ENCODE assay signal across 23 cellular contexts in the genomic region with DNA sequence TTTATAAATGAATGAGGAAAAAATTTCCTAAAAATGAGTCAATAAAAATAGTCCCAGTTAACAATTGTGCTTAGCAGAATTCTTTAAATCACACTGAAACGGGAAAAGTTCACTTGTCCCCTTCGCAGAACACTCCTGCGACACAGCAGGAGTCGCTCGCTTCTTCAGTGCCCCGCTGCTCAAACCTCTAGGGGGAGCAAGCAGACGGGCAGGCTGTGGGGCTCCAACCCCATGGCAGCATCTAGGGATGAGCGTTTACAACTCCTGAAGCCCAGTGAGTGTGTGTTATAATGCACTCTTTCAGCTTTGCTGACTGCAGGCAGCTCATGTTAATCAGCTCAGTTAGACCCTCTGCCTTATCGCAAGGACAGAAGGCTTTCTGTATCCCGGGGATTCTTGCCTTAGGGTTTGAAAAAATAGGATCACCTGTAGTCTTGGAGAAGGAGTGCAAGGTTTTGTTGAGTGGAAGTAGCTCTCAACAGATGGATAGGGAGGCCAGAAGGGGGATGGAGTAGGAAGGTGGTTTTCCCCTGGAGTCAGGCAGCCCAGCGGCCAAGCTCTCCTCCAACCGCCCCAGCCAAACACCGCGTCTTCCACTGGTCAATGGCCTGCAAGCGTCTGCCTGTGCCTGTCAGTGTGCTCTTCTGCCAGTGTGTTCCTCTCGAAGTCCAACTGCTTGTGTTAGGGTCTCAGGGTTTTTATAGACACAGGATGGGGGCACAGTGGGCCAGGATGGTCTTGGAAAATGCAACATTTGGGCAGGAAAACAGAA.
DNase-seq lines count a peak whose midpoint lies in the region; ATAC-seq and TF ChIP-seq lines count a peak whose summit lies in the region.
"Had no signal": no experiment of that assay in that cellular context is flagged by ENCODE, and none has a peak within 500 bp of the region (broad histone marks: within the 10 kb centered on the region; RNA-seq: fewer than 3 reads in every experiment).

No MANE protein-coding gene starts in this region.

- no peaks in the 10 kb centered on the region for H4K20me1 ChIP-seq in OCI-LY1 (ENCODE audit: insufficient read depth, low read length)

- WGBS in liver, result 74% methylated on average over 16 of the region's 16 CpGs

- TF ChIP-seq RAD21 in liver (IDR thresholded peaks at IDR 0.05), result peak; percentile 55 to 63

- peak; percentile 35; the same call in 1 of the 2 replicates for TF ChIP-seq CTCF in OCI-LY1 (IDR thresholded peaks at IDR 0.05; ENCODE audit: low read length)
- peak; percentile 26 for TF ChIP-seq CTCF in liver (IDR thresholded peaks at IDR 0.05; ENCODE audit: low read depth, low read length, missing input control)

- H2AFZ ChIP-seq in OCI-LY1 (ENCODE audit: low read length), result no peak overlapping the region
- H2AFZ ChIP-seq: hepatocyte had no signal

- no peaks in the 10 kb centered on the region for H3K4me1 ChIP-seq in OCI-LY1 (ENCODE audit: insufficient read depth, low read length, severe bottlenecking)
- no peaks in the 10 kb centered on the region for H3K4me1 ChIP-seq in liver (ENCODE audit: control insufficient read depth in 4 of 4, insufficient read depth in 4 of 4, low read length in 3 of 4)
- H3K4me1 ChIP-seq: left lung had no signal

- no peaks in the 10 kb centered on the region for H3F3A ChIP-seq in OCI-LY1 (ENCODE audit: insufficient read depth, low read length)

- ATAC-seq in HG03571 (IDR thresholded peaks at IDR 0.05; ENCODE audit: unreplicated experiment) (no peak), GM21619 (IDR thresholded peaks at IDR 0.05; ENCODE audit: unreplicated experiment) (no peak)
- ATAC-seq: left lung; stimulated activated effector memory CD8-positive, alpha-beta T cell treated with anti-CD3 and anti-CD28 coated beads, Interleukin-12 subunit alpha, Interleukin-12 subunit beta, amount 100 ng/mL, for 72 hours had no signal

- H3K36me3 ChIP-seq in OCI-LY1 (ENCODE audit: insufficient read depth, low read length) (no peaks in the 10 kb centered on the region), liver (ENCODE audit: control insufficient read depth in 4 of 4, insufficient read depth in 3 of 4, low read depth in 1 of 4, low read length in 3 of 4) (no peaks in the 10 kb centered on the region)
- H3K36me3 ChIP-seq: left lung had no signal

- no peaks in the 10 kb centered on the region for H3K9me2 ChIP-seq in OCI-LY1 (ENCODE audit: low read depth, low read length)

- H3K9ac ChIP-seq in OCI-LY1 (ENCODE audit: low read length) (no peak overlapping the region), liver (ENCODE audit: low read depth in 1 of 2, low read length in 2 of 2) (no peak overlapping the region)
- H3K9ac ChIP-seq: KMS-11 had no signal

- no peak overlapping the region for H3K4me2 ChIP-seq in OCI-LY1 (ENCODE audit: low read length)
- H3K4me2 ChIP-seq: hepatocyte, KMS-11 had no signal

- H3K27me3 ChIP-seq in OCI-LY1 (ENCODE audit: insufficient read depth, low read length) (no peaks in the 10 kb centered on the region), liver (ENCODE audit: control insufficient read depth in 4 of 4, insufficient read depth in 4 of 4, low read length in 3 of 4) (no peaks in the 10 kb centered on the region)
- H3K27me3 ChIP-seq: hepatocyte, left lung had no signal

- H3K4me3 ChIP-seq in OCI-LY1 (ENCODE audit: low read depth, low read length, poor library complexity, severe bottlenecking) (no peak overlapping the region), liver (ENCODE audit: low read depth in 1 of 3, low read length in 3 of 3) (no peak overlapping the region)
- H3K4me3 ChIP-seq: coronary artery, hepatocyte, left lung had no signal

- no peaks in the 10 kb centered on the region for H3K9me3 ChIP-seq in OCI-LY1 (ENCODE audit: low read length)
- H3K9me3 ChIP-seq in liver (ENCODE audit: control insufficient read depth in 4 of 4, low read length in 3 of 4), result no peaks in the 10 kb centered on the region
- H3K9me3 ChIP-seq: left lung had no signal

- H3K27ac ChIP-seq in OCI-LY1 (ENCODE audit: low read depth, low read length, poor library complexity, severe bottlenecking) (no peak overlapping the region), liver (ENCODE audit: low read depth in 1 of 2, low read length in 2 of 2) (no peak overlapping the region)
- H3K27ac ChIP-seq: coronary artery, hepatocyte, KMS-11, left lung had no signal

- peak; percentile 62 for DNase-seq in ELF-1 (ENCODE audit: low read depth, low spot score)
- DNase-seq in ecto neural progenitor cell (ENCODE audit: low spot score), result peak; percentile 58
- no peak for DNase-seq in stimulated activated CD8-positive, alpha-beta memory T cell treated with anti-CD3 and anti-CD28 coated beads, Interleukin-4, amount 100 ng/mL, for 48 hours
- no peak for DNase-seq in foreskin melanocyte
- DNase-seq: ACHN; activated CD4-positive, alpha-beta T cell treated with anti-CD3 and anti-CD28 coated beads for 1 hour; C1 segment of cervical spinal cord; DMS153; NCI-H1048; NCI-H2081 treated with DMSO at 0.1 percent for 48 hours; NCI-H526 treated with DMSO at 0.1 percent for 48 hours; retina; stimulated activated CD4-positive, alpha-beta T cell treated with anti-CD3 and anti-CD28 coated beads, Interleukin-15, amount 100 ng/mL, for 24 hours; T-helper 9 cell had no signal

- H3K79me2 ChIP-seq in OCI-LY1 (ENCODE audit: insufficient read depth, low read length), result no peaks in the 10 kb centered on the region
- H3K79me2 ChIP-seq: hepatocyte had no signal

TF ChIP-seq in liver, 16 proteins besides CTCF, POLR2A, EP300 and RAD21:
- TF ChIP-seq HNF4A (conservative IDR thresholded peaks at IDR 0.05) (no peak), FOXA2 (IDR thresholded peaks at IDR 0.05) (no peak), NR2F2 (IDR thresholded peaks at IDR 0.05) (no peak)

Comparison
In these comparisons a context has a peak if more than half of its experiments do, and no peak if none do; other contexts are left out.
1. DNase-seq: peak in ELF-1 (single experiment) and ecto neural progenitor cell (single experiment); none in stimulated activated CD8-positive, alpha-beta memory T cell treated with anti-CD3 and anti-CD28 coated beads, Interleukin-4, amount 100 ng/mL, for 48 hours (single experiment) and foreskin melanocyte (single experiment).